In genomic region chr4:80913381-80913780, GRCh38 we compare ENCODE assay signal across 11 cellular contexts.
DNase-seq lines count a peak whose midpoint lies in the region; ATAC-seq and TF ChIP-seq lines count a peak whose summit lies in the region.
"Had no signal": no experiment of that assay in that cellular context is flagged by ENCODE, and none has a peak within 500 bp of the region (broad histone marks: within the 10 kb centered on the region; RNA-seq: fewer than 3 reads in every experiment).

No MANE protein-coding gene starts in this region.

- no peak overlapping the region for H2AFZ ChIP-seq in H9 (ENCODE audit: low read length)

- no peaks in the 10 kb centered on the region for H3K9me3 ChIP-seq in H9 (ENCODE audit: control insufficient read depth, low read depth, low read length)

- H3K23me2 ChIP-seq in H9 (ENCODE audit: insufficient read length, low read depth, low read length, poor library complexity, severe bottlenecking), result no peaks in the 10 kb centered on the region

- H3T11ph ChIP-seq in H9 (ENCODE audit: low read length), result no peak overlapping the region

- no peak overlapping the region for H3K4me3 Mint-ChIP-seq in natural killer cell treated with Interleukin-12 subunit alpha and Interleukin-12 subunit beta and Interleukin-15 and Interleukin-18, amount 100 ng/mL, for 72 hours
- no peak overlapping the region for H3K4me3 Mint-ChIP-seq in H9
- H3K4me3 Mint-ChIP-seq: natural killer cell, T-cell had no signal

- H3K4me1 ChIP-seq in H9 (ENCODE audit: insufficient read depth, low read length), result no peaks in the 10 kb centered on the region

- no peak overlapping the region for H2BK5ac ChIP-seq in H9 (ENCODE audit: insufficient read length, low read length)

- no peak overlapping the region for H2BK120ac ChIP-seq in H9 (ENCODE audit: low read depth, low read length, poor library complexity, severe bottlenecking)

- H3K18ac ChIP-seq in H9 (ENCODE audit: insufficient read length, low read depth, low read length), result no peak overlapping the region

- no peak overlapping the region for H3K4me2 ChIP-seq in H9 (ENCODE audit: insufficient read depth, insufficient read length, low read length)

- DNase-seq in activated naive CD4-positive, alpha-beta T cell treated with anti-CD3 and anti-CD28 coated beads, Interleukin-2, amount 50 U/mL, for 72 hours (ENCODE audit: low spot score in 2 of 2), result no peak
- DNase-seq in activated naive CD4-positive, alpha-beta T cell (lab: John Stamatoyannopoulos, UW), result no peak
- DNase-seq in natural killer cell treated with Interleukin-12 subunit alpha and Interleukin-12 subunit beta and Interleukin-15 and Interleukin-18, amount 100 ng/mL, for 72 hours (ENCODE audit: low spot score), result no peak
- DNase-seq in H9 (no peak), NCI-H748 (lab: John Stamatoyannopoulos, UW; ENCODE audit: unreplicated experiment) (no peak), left ventricle myocardium superior (no peak)
- DNase-seq: natural killer cell; stimulated activated CD4-positive, alpha-beta T cell treated with anti-CD3 and anti-CD28 coated beads, Interleukin-15, amount 100 ng/mL, for 24 hours; T-cell had no signal

- H3K27ac Mint-ChIP-seq in activated naive CD4-positive, alpha-beta T cell treated with anti-CD3 and anti-CD28 coated beads, Interleukin-2, amount 50 U/mL, for 72 hours, result no peak overlapping the region
- no peak overlapping the region for H3K27ac Mint-ChIP-seq in natural killer cell treated with Interleukin-12 subunit alpha and Interleukin-12 subunit beta and Interleukin-15 and Interleukin-18, amount 100 ng/mL, for 72 hours
- H3K27ac Mint-ChIP-seq in H9, result no peak overlapping the region
- H3K27ac Mint-ChIP-seq: natural killer cell, T-cell had no signal

- H3K27ac ChIP-seq in H9 (ENCODE audit: insufficient read length, low read depth, low read length), result no peak overlapping the region

- H4K91ac ChIP-seq in H9 (ENCODE audit: insufficient read length, low read depth, low read length), result no peak overlapping the region

- H3K56ac ChIP-seq in H9 (ENCODE audit: insufficient read length, low read depth, low read length), result no peak overlapping the region

- H2BK12ac ChIP-seq in H9 (ENCODE audit: insufficient read length, low read depth, low read length), result no peak overlapping the region

- H3K14ac ChIP-seq in H9 (ENCODE audit: insufficient read depth, low read length), result no peak overlapping the region

- no peak for TF ChIP-seq CTCF in H9 (conservative IDR thresholded peaks at IDR 0.05)

- H3K9me3 Mint-ChIP-seq in activated naive CD4-positive, alpha-beta T cell treated with anti-CD3 and anti-CD28 coated beads, Interleukin-2, amount 50 U/mL, for 72 hours, result peaks cover 0 to 3% of the 10 kb centered on the region in 2 donors
- H3K9me3 Mint-ChIP-seq in natural killer cell treated with Interleukin-12 subunit alpha and Interleukin-12 subunit beta and Interleukin-15 and Interleukin-18, amount 100 ng/mL, for 72 hours, result no peaks in the 10 kb centered on the region
- H3K9me3 Mint-ChIP-seq in H9, result peaks cover 0 to 3% of the 10 kb centered on the region in 2 experiments; a peak in 2 of 5 replicates
- H3K9me3 Mint-ChIP-seq: T-cell had no signal

- H4K8ac ChIP-seq in H9 (replicated peaks; ENCODE audit: insufficient read length, low read depth, low read length), result no peak overlapping the region

- H3K27me3 ChIP-seq in H9 (ENCODE audit: insufficient read depth, low read length), result no peaks in the 10 kb centered on the region

- no peaks in the 10 kb centered on the region for H4K20me1 ChIP-seq in H9 (ENCODE audit: control insufficient read depth, insufficient read depth, insufficient read length)

- H3K4me1 Mint-ChIP-seq in natural killer cell treated with Interleukin-12 subunit alpha and Interleukin-12 subunit beta and Interleukin-15 and Interleukin-18, amount 100 ng/mL, for 72 hours (ENCODE audit: low read depth in 2 of 2), result peaks cover 9 to 27% of the 10 kb centered on the region in 2 donors
- no peaks in the 10 kb centered on the region for H3K4me1 Mint-ChIP-seq in H9
- H3K4me1 Mint-ChIP-seq: natural killer cell, T-cell had no signal

- WGBS in H9 (ENCODE audit: extremely low coverage, insufficient read length, low lambda C conversion rate), result no CpG with 5 or more reads among the region's 3 CpGs

- H3K36me3 Mint-ChIP-seq in activated naive CD4-positive, alpha-beta T cell treated with anti-CD3 and anti-CD28 coated beads, Interleukin-2, amount 50 U/mL, for 72 hours, result peaks cover 0 to 2% of the 10 kb centered on the region in 2 donors
- peaks cover 5% of the 10 kb centered on the region for H3K36me3 Mint-ChIP-seq in natural killer cell treated with Interleukin-12 subunit alpha and Interleukin-12 subunit beta and Interleukin-15 and Interleukin-18, amount 100 ng/mL, for 72 hours
- no peaks in the 10 kb centered on the region for H3K36me3 Mint-ChIP-seq in H9 (ENCODE audit: insufficient read depth in 1 of 3, low read depth in 3 of 3)
- H3K36me3 Mint-ChIP-seq: natural killer cell, T-cell had no signal

- H4K5ac ChIP-seq in H9 (ENCODE audit: insufficient read length, low read depth, low read length), result no peak overlapping the region

- H2BK20ac ChIP-seq in H9 (ENCODE audit: low read depth, low read length, poor library complexity, severe bottlenecking), result no peak overlapping the region

- H3K79me1 ChIP-seq in H9 (ENCODE audit: insufficient read depth, low read depth, low read length, poor library complexity, severe bottlenecking), result no peaks in the 10 kb centered on the region

- H2BK15ac ChIP-seq in H9 (ENCODE audit: low read depth, low read length), result no peak overlapping the region

- H3K9ac ChIP-seq in H9 (ENCODE audit: extremely low read depth, insufficient read length, low read length), result no peak overlapping the region

- intact Hi-C loops in left ventricle myocardium superior (cut with micrococcal nuclease), result no loop called here

- H3K23ac ChIP-seq in H9 (ENCODE audit: insufficient read length, low read depth, low read length), result no peak overlapping the region

- no peak overlapping the region for H3K4ac ChIP-seq in H9 (ENCODE audit: low read depth, low read length)

- no peaks in the 10 kb centered on the region for H3K79me2 ChIP-seq in H9 (ENCODE audit: insufficient read depth, low read length)

- peak; percentile 36 to 38 for ATAC-seq in activated naive CD4-positive, alpha-beta T cell treated with anti-CD3 and anti-CD28 coated beads, Interleukin-2, amount 50 U/mL, for 72 hours
- ATAC-seq in GM21786 (IDR thresholded peaks at IDR 0.05; ENCODE audit: unreplicated experiment) (peak; percentile 89), HG03442 (IDR thresholded peaks at IDR 0.05; ENCODE audit: unreplicated experiment) (peak; percentile 87), left ventricle myocardium superior (no peak)
- peak; percentile 75 to 85 for ATAC-seq in natural killer cell treated with Interleukin-12 subunit alpha and Interleukin-12 subunit beta and Interleukin-15 and Interleukin-18, amount 100 ng/mL, for 72 hours
- ATAC-seq: T-cell had no signal

- no peak overlapping the region for H2AK5ac ChIP-seq in H9 (ENCODE audit: insufficient read length, low read length)

- H3K27me3 Mint-ChIP-seq in natural killer cell treated with Interleukin-12 subunit alpha and Interleukin-12 subunit beta and Interleukin-15 and Interleukin-18, amount 100 ng/mL, for 72 hours, result peaks cover 12 to 35% of the 10 kb centered on the region in 2 donors
- H3K27me3 Mint-ChIP-seq in H9 (ENCODE audit: low read depth), result no peaks in the 10 kb centered on the region; the same call in 1 of the 2 replicates
